In genomic region chr2:134448650-134449049, GRCh38 we compare ENCODE assay signal across 1 cellular context.
TF ChIP-seq lines count a peak whose summit lies in the region.

No MANE protein-coding gene starts in this region.

TF ChIP-seq in HepG2, 621 proteins besides CTCF, POLR2A, EP300 and RAD21 (continued from another document):
- no peak for TF ChIP-seq CEBPZ (IDR thresholded peaks at IDR 0.05; ENCODE audit: low read length)
TF ChIP-seq in HepG2: peak in this region for 1.
